Comparison of ENCODE assay signal across 1 cellular context in the genomic region with DNA sequence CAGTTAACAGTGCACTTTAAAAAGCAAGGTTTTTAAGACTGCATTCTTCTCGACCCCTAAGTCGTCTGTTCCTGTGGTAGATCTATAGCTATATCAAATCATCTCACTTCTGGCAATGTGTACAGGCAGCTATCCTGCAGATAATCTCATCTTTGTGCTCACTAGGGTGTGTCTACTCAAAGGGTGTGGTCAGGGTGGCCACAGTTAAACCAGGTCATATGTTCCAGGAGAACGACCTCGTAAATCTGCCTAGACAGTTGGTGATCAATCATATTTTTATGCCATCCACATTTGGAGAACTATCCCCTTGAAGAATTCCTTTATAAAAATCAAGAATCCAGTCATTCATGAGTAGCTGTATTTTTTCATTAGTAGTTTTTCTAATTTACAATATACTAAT.
A peak's percentile ranks its signal among the peaks of the same experiment; 100 is the strongest.
TF ChIP-seq lines count a peak whose summit lies in the region.

No MANE protein-coding gene starts in this region.

TF ChIP-seq in K562, 482 proteins besides CTCF, POLR2A, EP300 and RAD21 (continued from another document):
- TF ChIP-seq, protein P1, sequence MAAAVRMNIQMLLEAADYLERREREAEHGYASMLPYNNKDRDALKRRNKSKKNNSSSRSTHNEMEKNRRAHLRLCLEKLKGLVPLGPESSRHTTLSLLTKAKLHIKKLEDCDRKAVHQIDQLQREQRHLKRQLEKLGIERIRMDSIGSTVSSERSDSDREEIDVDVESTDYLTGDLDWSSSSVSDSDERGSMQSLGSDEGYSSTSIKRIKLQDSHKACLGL (CRISPR knock-in tag; IDR thresholded peaks at IDR 0.05; ENCODE audit: borderline replicate concordance, poor library complexity, severe bottlenecking) = no peak
- no peak for TF ChIP-seq HMGN3 (IDR thresholded peaks at IDR 0.05; ENCODE audit: borderline replicate concordance, extremely low read depth, insufficient read length, low read depth, low read length)
- TF ChIP-seq SOX6 (IDR thresholded peaks at IDR 0.05) = 0 out of 2 replicates have a peak, but pooled peaks have one; percentile 34
- no peak for TF ChIP-seq BHLHE40 (IDR thresholded peaks at IDR 0.05; ENCODE audit: low read length)
- no peak for TF ChIP-seq MAFK (IDR thresholded peaks at IDR 0.05; ENCODE audit: low read length)
- no peak for TF ChIP-seq TGIF2 (CRISPR knock-in tag; IDR thresholded peaks at IDR 0.05)
- peak; percentile 81 for TF ChIP-seq PKNOX1 (IDR thresholded peaks at IDR 0.05)
- TF ChIP-seq MEF2D (tag; conservative IDR thresholded peaks at IDR 0.05; ENCODE audit: low read depth) = no peak
- TF ChIP-seq ILF3 (IDR thresholded peaks at IDR 0.05; ENCODE audit: borderline replicate concordance) = no peak
- TF ChIP-seq TOE1 (IDR thresholded peaks at IDR 0.05; ENCODE audit: borderline replicate concordance) = no peak
- TF ChIP-seq TOE1 (CRISPR knock-in tag; IDR thresholded peaks at IDR 0.05; ENCODE audit: borderline replicate concordance, low read depth) = no peak
- 0 out of 4 replicates have a peak, but pooled peaks of 1 of the 2 experiments have one; percentile 27 for TF ChIP-seq RCOR1 (IDR thresholded peaks at IDR 0.05; ENCODE audit: borderline replicate concordance in 1 of 2, low read depth in 2 of 2, low read length in 2 of 2)
- no peak for TF ChIP-seq HDAC1 (IDR thresholded peaks at IDR 0.05)
- no peak for TF ChIP-seq ZNF444 (CRISPR knock-in tag; IDR thresholded peaks at IDR 0.05)
- no peak for TF ChIP-seq ZNF282 (CRISPR knock-in tag; IDR thresholded peaks at IDR 0.05)
- no peak for TF ChIP-seq CXXC5 (CRISPR knock-in tag; IDR thresholded peaks at IDR 0.05)
- TF ChIP-seq EP400 (IDR thresholded peaks at IDR 0.05) = no peak
- TF ChIP-seq CEBPG (CRISPR knock-in tag; IDR thresholded peaks at IDR 0.05) = no peak
- no peak for TF ChIP-seq CEBPG (tag; conservative IDR thresholded peaks at IDR 0.05 in 1 of 2, IDR thresholded peaks at IDR 0.05 in 1 of 2)
- no peak for TF ChIP-seq ZBTB7A (IDR thresholded peaks at IDR 0.05; ENCODE audit: borderline replicate concordance, control insufficient read depth, low read depth, low read length)
- TF ChIP-seq CBFA2T3 (IDR thresholded peaks at IDR 0.05) = peak; percentile 23; the same call in 1 of the 2 replicates
- TF ChIP-seq ID3 (CRISPR knock-in tag; IDR thresholded peaks at IDR 0.05) = no peak
- no peak for TF ChIP-seq ID3 (tag; IDR thresholded peaks at IDR 0.05)
- TF ChIP-seq ZNF24 (IDR thresholded peaks at IDR 0.05) = no peak
